Comparison of ENCODE assay signal across 25 cellular contexts in genomic region chr1:6294868-6295556, GRCh38. TPM values are rescaled to one million over a fixed set of nuclear protein-coding genes. Genes with fewer than 3 reads are reported as not detected.
DNase-seq lines count a peak whose midpoint lies in the region; ATAC-seq, FAIRE-seq and TF ChIP-seq lines count a peak whose summit lies in the region.
"Had no signal": no experiment of that assay in that cellular context is flagged by ENCODE, and none has a peak within 500 bp of the region (broad histone marks: within the 10 kb centered on the region; RNA-seq: fewer than 3 reads in every experiment).

No MANE protein-coding gene starts in this region.

- no peak for ATAC-seq in HG03108 (IDR thresholded peaks at IDR 0.05; ENCODE audit: unreplicated experiment)
- ATAC-seq: activated CD4-positive, alpha-beta T cell treated with anti-CD3 and anti-CD28 coated beads for 36 hours; activated CD8-positive, alpha-beta memory T cell treated with anti-CD3 and anti-CD28 coated beads, Interleukin-2, amount 10 ng/mL, durations not matched to agents 7 days and 5 days; esophagus mucosa had no signal

- H3K9me1 ChIP-seq in keratinocyte (ENCODE audit: control insufficient read depth, extremely low read depth, insufficient read depth, low read length): no peaks in the 10 kb centered on the region

- DNase-seq in UCSD-AML1 (lab: John Stamatoyannopoulos, UW; ENCODE audit: unreplicated experiment) (peak; percentile 15), keratinocyte (ENCODE audit: low read depth, low spot score) (no peak), spleen (no peak), hepatic stellate cell (ENCODE audit: low spot score) (no peak), inferior parietal cortex (ENCODE audit: extremely low spot score) (no peak)
- no peak for DNase-seq in stimulated activated CD4-positive, alpha-beta T cell treated with anti-CD3 and anti-CD28 coated beads, Interleukin-12 subunit alpha, Interleukin-12 subunit beta, amount 100 ng/mL, for 4 hours
- DNase-seq: ACHN; activated CD4-positive, alpha-beta T cell treated with anti-CD3 and anti-CD28 coated beads for 36 hours; activated CD8-positive, alpha-beta memory T cell treated with anti-CD3 and anti-CD28 coated beads, Interleukin-2, amount 10 ng/mL, durations not matched to agents 7 days and 5 days; activated naive CD4-positive, alpha-beta T cell treated with anti-CD3 and anti-CD28 coated beads, Interleukin-2, amount 10 ng/mL, durations not matched to agents 7 days and 5 days; central memory CD4-positive, alpha-beta T cell; gastrocnemius medialis; MV-4-11; NCI-H1694; NCI-H69; Right ventricle myocardium superior; upper lobe of left lung had no signal

- H3K4me1 ChIP-seq in HEK293 (ENCODE audit: control insufficient read depth, insufficient read depth, low read length): no peaks in the 10 kb centered on the region
- H3K4me1 ChIP-seq in keratinocyte (ENCODE audit: control insufficient read depth, extremely low read depth, insufficient read depth, low read length): peaks cover 17% of the 10 kb centered on the region
- peaks cover 0 to 30% (median 5%) of the 10 kb centered on the region in 6 donors for H3K4me1 ChIP-seq in spleen
- H3K4me1 ChIP-seq: upper lobe of left lung had no signal

- no peak overlapping the region for H3K4me2 ChIP-seq in keratinocyte (ENCODE audit: control insufficient read depth, extremely low read depth, insufficient read depth, low read depth, low read length)

- H3K36me3 ChIP-seq in HEK293 (ENCODE audit: control insufficient read depth in 2 of 2, insufficient read depth in 1 of 2, low read length in 2 of 2) (peaks cover 0 to 71% of the 10 kb centered on the region in 2 experiments; a peak in 2 of 3 replicates), keratinocyte (ENCODE audit: control insufficient read depth in 2 of 2, extremely low read depth in 1 of 2, insufficient read depth in 2 of 2, low read length in 2 of 2) (peaks cover 37 to 41% of the 10 kb centered on the region in 2 experiments), spleen (peaks cover 0 to 21% (median 2%) of the 10 kb centered on the region in 6 donors)
- H3K36me3 ChIP-seq: gastrocnemius medialis had no signal

- H3K4me3 ChIP-seq in HEK293 (ENCODE audit: low read depth, low read length) (no peak overlapping the region), keratinocyte (ENCODE audit: control insufficient read depth in 2 of 3, extremely low read depth in 1 of 3, insufficient read depth in 2 of 3, low read depth in 1 of 3, low read length in 3 of 3) (no peak overlapping the region), spleen (no peak overlapping the region)
- H3K4me3 ChIP-seq: gastrocnemius medialis, upper lobe of left lung had no signal

- H3K27ac ChIP-seq in HEK293 (ENCODE audit: extremely low read depth, low read depth, low read length): no peak overlapping the region
- H3K27ac ChIP-seq in keratinocyte (ENCODE audit: control insufficient read depth, insufficient read depth, low read length): peak overlapping the region; percentile 31
- peak overlapping the region in 5 of 8 donors; percentile 20 to 72 (median 33) for H3K27ac ChIP-seq in spleen
- H3K27ac ChIP-seq: upper lobe of left lung had no signal

- H3K79me2 ChIP-seq in keratinocyte (ENCODE audit: control insufficient read depth, insufficient read depth, low read length): peaks cover 9% of the 10 kb centered on the region

- H2AFZ ChIP-seq in keratinocyte (ENCODE audit: control insufficient read depth, low read length): no peak overlapping the region

- TF ChIP-seq CTCF in HEK293 (tag by site-specific recombination; IDR thresholded peaks at IDR 0.05) (no peak), keratinocyte (optimal IDR thresholded peaks at IDR 0.05 in 1 of 3, IDR thresholded peaks at IDR 0.05 in 1 of 3, conservative IDR thresholded peaks at IDR 0.05 in 1 of 3; ENCODE audit: extremely low read depth in 1 of 3, insufficient read depth in 2 of 3, low read length in 3 of 3) (no peak), spleen (IDR thresholded peaks at IDR 0.05 in 8 of 11, conservative IDR thresholded peaks at IDR 0.05 in 3 of 11) (no peak)

- TF ChIP-seq POLR2A in spleen (IDR thresholded peaks at IDR 0.05): no peak

- CTCF ChIA-PET in HEK293 (lab: Yijun Ruan, JAX): interaction anchor here (0.8 kb wide), 1 partner anchor 48 kb away, joined by 3 read pairs; no protein-coding TSS in a partner anchor

- H3K9me3 ChIP-seq in HEK293 (ENCODE audit: control insufficient read depth, insufficient read depth, low read depth, low read length) (no peaks in the 10 kb centered on the region), keratinocyte (ENCODE audit: control insufficient read depth, low read depth, low read length) (no peaks in the 10 kb centered on the region), spleen (no peaks in the 10 kb centered on the region)
- H3K9me3 ChIP-seq: gastrocnemius medialis, upper lobe of left lung had no signal

- intact Hi-C loops in spleen (cut with DNase I; ENCODE audit: low total_unique reads): no loop called here

- no peak overlapping the region for H3K9ac ChIP-seq in keratinocyte (ENCODE audit: control insufficient read depth, extremely low read depth, insufficient read depth, low read length)

- H4K20me1 ChIP-seq in keratinocyte (ENCODE audit: control insufficient read depth, extremely low read depth, insufficient read depth, low read length): no peaks in the 10 kb centered on the region

- no peak for FAIRE-seq in keratinocyte (lab: Jason Lieb, UNC)
- FAIRE-seq: H1 had no signal

- H3K27me3 ChIP-seq in keratinocyte (ENCODE audit: control insufficient read depth, extremely low read depth, insufficient read depth, low read length) (no peaks in the 10 kb centered on the region), spleen (replicated peaks in 1 of 7) (no peaks in the 10 kb centered on the region)
- H3K27me3 ChIP-seq: gastrocnemius medialis, upper lobe of left lung had no signal

- POLR2A ChIA-PET in HEK293 (lab: Yijun Ruan, JAX): no interaction called here

- WGBS in spleen, 5 donors: 70 to 84% (median 74%) methylated on average over 23 of the region's 23 CpGs

- dilution Hi-C loops in keratinocyte (cut with MboI; ENCODE audit: extremely low pct_ligation_motif_present, low sequenced_read_pairs): no loop called here

TF ChIP-seq in HEK293, 187 proteins besides CTCF, POLR2A, EP300 and RAD21:
- no peak for TF ChIP-seq ZBTB10 (tag by site-specific recombination; IDR thresholded peaks at IDR 0.05)
- TF ChIP-seq ZNF140 (tag by site-specific recombination; IDR thresholded peaks at IDR 0.05): peak; percentile 50; the same call in 1 of the 2 replicates

RNA-seq across cellular contexts. Expression of gene GPR153, which starts 34.1 kb away (rescaled TPM):
- polyA plus RNA-seq in keratinocyte: 7.2 to 14.2 TPM (median 11.0 TPM) in 3 replicates
- polyA plus RNA-seq in keratinocyte (2011; ENCODE audit: low read depth): 1.6 TPM
- polyA plus RNA-seq in keratinocyte (2011; cell fraction: cytosol; rRNA removed): 6.3 and 12.9 TPM in 2 replicates
- polyA plus RNA-seq in keratinocyte (2011; cell fraction: nucleus; rRNA removed): 19.4 and 28.3 TPM in 2 replicates
- 10.2 and 14.6 TPM in 2 replicates for polyA plus RNA-seq in keratinocyte (2012; ENCODE audit: low replicate concordance)
- polyA minus RNA-seq in keratinocyte: 12.7 to 36.7 TPM (median 22.7 TPM) in 3 replicates
- 28.4 TPM for polyA minus RNA-seq in keratinocyte (2011; cell fraction: cytosol; rRNA and poly(A)+ RNA removed)
- polyA minus RNA-seq in keratinocyte (2011; cell fraction: nucleus; rRNA and poly(A)+ RNA removed): 13.3 and 15.6 TPM in 2 replicates
- total RNA-seq in spleen: 10 to 100 TPM in 6 of 7 donors, 1 to 10 TPM in 1; 7.1 to 26.6 (median 12.9) TPM
- polyA plus RNA-seq in spleen: 1 to 10 TPM; 2.1 to 5.7 (median 2.5) TPM

RNA-seq across cellular contexts. Expression of gene HES3, which starts 51.0 kb away (rescaled TPM):
- polyA plus RNA-seq in keratinocyte (not detected in 3 replicates), spleen (not detected)
- not detected for polyA plus RNA-seq in keratinocyte (2011; ENCODE audit: low read depth)
- not detected in 2 replicates for polyA plus RNA-seq in keratinocyte (2011; cell fraction: cytosol; rRNA removed)
- not detected in 2 replicates for polyA plus RNA-seq in keratinocyte (2011; cell fraction: nucleus; rRNA removed)
- polyA plus RNA-seq in keratinocyte (2012; ENCODE audit: low replicate concordance): not detected in 2 replicates
- polyA minus RNA-seq in keratinocyte: not detected in 3 replicates
- polyA minus RNA-seq in keratinocyte (2011; cell fraction: cytosol; rRNA and poly(A)+ RNA removed): not detected
- polyA minus RNA-seq in keratinocyte (2011; cell fraction: nucleus; rRNA and poly(A)+ RNA removed): not detected in 2 replicates
- not detected for total RNA-seq in spleen
- total RNA-seq: activated CD4-positive, alpha-beta T cell treated with anti-CD3 and anti-CD28 coated beads for 36 hours; activated CD8-positive, alpha-beta memory T cell treated with anti-CD3 and anti-CD28 coated beads, Interleukin-2, amount 10 ng/mL, durations not matched to agents 7 days and 5 days; aorta; esophagus mucosa; gastrocnemius medialis; kidney epithelial cell; lung microvascular endothelial cell; omental fat pad; Right ventricle myocardium superior; upper lobe of left lung had no signal
- polyA plus RNA-seq: aorta had no signal

RNA-seq across cellular contexts. Expression of gene ICMT, which starts 59.2 kb away (rescaled TPM):
- polyA plus RNA-seq in keratinocyte (50.3 to 72.5 TPM (median 59.9 TPM) in 3 replicates), spleen (10 to 100 TPM in 1 of 3 donors, 1 to 10 TPM in 2; 5.2 to 13.3 (median 8.3) TPM)
- polyA plus RNA-seq in keratinocyte (2011; ENCODE audit: low read depth): 18.3 TPM
- 45.2 and 50.6 TPM in 2 replicates for polyA plus RNA-seq in keratinocyte (2011; cell fraction: cytosol; rRNA removed)
- 42.9 and 44.7 TPM in 2 replicates for polyA plus RNA-seq in keratinocyte (2011; cell fraction: nucleus; rRNA removed)
- 33.4 and 51.2 TPM in 2 replicates for polyA plus RNA-seq in keratinocyte (2012; ENCODE audit: low replicate concordance)
- polyA minus RNA-seq in keratinocyte: 44.3 to 77.6 TPM (median 65.2 TPM) in 3 replicates
- polyA minus RNA-seq in keratinocyte (2011; cell fraction: cytosol; rRNA and poly(A)+ RNA removed): 69.3 TPM
- polyA minus RNA-seq in keratinocyte (2011; cell fraction: nucleus; rRNA and poly(A)+ RNA removed): 44.2 and 59.4 TPM in 2 replicates
- 10 to 100 TPM; 19.8 to 34.6 (median 30.7) TPM for total RNA-seq in spleen
